ENCODE assay signal across 1 cellular context in the genomic region with DNA sequence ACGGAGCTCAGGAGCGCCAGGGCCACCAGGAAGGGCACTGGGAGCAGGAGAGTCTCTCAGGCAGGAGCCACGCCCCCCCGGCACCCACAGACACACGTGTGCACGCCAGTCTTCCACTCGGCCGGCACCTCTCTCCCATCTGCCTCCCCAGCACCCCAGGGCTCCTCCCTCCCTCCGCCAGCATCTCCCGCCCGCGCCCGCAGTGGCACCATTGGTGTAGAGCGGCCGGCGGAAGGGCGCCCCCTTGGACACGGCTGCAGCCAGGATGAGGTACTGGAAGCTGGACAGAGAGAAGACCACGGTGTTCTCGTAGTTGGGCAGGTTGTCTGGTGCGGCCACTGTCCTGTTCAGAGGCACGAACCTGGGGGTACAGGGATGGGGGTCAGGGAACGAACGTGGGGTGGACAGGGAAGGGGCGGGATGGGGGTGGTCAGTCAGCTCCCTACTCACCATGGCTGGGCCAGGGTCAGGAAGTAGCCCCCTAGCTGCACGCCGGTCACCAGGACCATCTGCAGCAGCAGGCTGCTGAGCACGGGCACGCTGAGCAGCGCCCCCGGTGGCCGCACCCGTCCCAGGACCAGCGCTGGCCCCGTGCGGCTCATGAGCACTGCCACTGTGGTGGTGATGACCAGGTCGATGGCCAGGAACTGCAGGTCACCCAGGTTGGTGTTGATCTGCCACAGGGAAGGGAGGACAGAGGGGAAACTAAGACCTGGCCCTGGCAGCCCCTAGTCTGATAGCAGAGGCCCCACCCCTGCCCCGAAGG.
TF ChIP-seq lines count a peak whose summit lies in the region.

No MANE protein-coding gene starts in this region.

TF ChIP-seq in SK-N-SH, 30 proteins besides CTCF, POLR2A, EP300 and RAD21 (continued from another document):
- TF ChIP-seq, protein P1, sequence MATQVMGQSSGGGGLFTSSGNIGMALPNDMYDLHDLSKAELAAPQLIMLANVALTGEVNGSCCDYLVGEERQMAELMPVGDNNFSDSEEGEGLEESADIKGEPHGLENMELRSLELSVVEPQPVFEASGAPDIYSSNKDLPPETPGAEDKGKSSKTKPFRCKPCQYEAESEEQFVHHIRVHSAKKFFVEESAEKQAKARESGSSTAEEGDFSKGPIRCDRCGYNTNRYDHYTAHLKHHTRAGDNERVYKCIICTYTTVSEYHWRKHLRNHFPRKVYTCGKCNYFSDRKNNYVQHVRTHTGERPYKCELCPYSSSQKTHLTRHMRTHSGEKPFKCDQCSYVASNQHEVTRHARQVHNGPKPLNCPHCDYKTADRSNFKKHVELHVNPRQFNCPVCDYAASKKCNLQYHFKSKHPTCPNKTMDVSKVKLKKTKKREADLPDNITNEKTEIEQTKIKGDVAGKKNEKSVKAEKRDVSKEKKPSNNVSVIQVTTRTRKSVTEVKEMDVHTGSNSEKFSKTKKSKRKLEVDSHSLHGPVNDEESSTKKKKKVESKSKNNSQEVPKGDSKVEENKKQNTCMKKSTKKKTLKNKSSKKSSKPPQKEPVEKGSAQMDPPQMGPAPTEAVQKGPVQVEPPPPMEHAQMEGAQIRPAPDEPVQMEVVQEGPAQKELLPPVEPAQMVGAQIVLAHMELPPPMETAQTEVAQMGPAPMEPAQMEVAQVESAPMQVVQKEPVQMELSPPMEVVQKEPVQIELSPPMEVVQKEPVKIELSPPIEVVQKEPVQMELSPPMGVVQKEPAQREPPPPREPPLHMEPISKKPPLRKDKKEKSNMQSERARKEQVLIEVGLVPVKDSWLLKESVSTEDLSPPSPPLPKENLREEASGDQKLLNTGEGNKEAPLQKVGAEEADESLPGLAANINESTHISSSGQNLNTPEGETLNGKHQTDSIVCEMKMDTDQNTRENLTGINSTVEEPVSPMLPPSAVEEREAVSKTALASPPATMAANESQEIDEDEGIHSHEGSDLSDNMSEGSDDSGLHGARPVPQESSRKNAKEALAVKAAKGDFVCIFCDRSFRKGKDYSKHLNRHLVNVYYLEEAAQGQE (IDR thresholded peaks at IDR 0.05; ENCODE audit: low read depth, low read length), result no peak
- no peak for TF ChIP-seq EZH2phosphoT487 (IDR thresholded peaks at IDR 0.05; ENCODE audit: borderline replicate concordance, low read depth)
- no peak for TF ChIP-seq FOXM1 (IDR thresholded peaks at IDR 0.05; ENCODE audit: low read depth)
- no peak for TF ChIP-seq TCF12 (IDR thresholded peaks at IDR 0.05)
- TF ChIP-seq SMC3 (IDR thresholded peaks at IDR 0.05; ENCODE audit: low read depth, low read length), result no peak
- no peak for TF ChIP-seq FOSL2 (IDR thresholded peaks at IDR 0.05; ENCODE audit: borderline replicate concordance, low read depth)
- TF ChIP-seq, protein P2, sequence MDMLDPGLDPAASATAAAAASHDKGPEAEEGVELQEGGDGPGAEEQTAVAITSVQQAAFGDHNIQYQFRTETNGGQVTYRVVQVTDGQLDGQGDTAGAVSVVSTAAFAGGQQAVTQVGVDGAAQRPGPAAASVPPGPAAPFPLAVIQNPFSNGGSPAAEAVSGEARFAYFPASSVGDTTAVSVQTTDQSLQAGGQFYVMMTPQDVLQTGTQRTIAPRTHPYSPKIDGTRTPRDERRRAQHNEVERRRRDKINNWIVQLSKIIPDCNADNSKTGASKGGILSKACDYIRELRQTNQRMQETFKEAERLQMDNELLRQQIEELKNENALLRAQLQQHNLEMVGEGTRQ (IDR thresholded peaks at IDR 0.05; ENCODE audit: borderline replicate concordance, low read depth, low read length), result no peak
- TF ChIP-seq, protein P3, sequence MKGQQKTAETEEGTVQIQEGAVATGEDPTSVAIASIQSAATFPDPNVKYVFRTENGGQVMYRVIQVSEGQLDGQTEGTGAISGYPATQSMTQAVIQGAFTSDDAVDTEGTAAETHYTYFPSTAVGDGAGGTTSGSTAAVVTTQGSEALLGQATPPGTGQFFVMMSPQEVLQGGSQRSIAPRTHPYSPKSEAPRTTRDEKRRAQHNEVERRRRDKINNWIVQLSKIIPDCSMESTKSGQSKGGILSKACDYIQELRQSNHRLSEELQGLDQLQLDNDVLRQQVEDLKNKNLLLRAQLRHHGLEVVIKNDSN (IDR thresholded peaks at IDR 0.05; ENCODE audit: borderline replicate concordance, low read depth), result no peak
- TF ChIP-seq MXI1 (IDR thresholded peaks at IDR 0.05; ENCODE audit: low read depth, low read length), result no peak
TF ChIP-seq in SK-N-SH: peak in this region for 0.
